ENCODE assay signal across 25 cellular contexts in the genomic region with DNA sequence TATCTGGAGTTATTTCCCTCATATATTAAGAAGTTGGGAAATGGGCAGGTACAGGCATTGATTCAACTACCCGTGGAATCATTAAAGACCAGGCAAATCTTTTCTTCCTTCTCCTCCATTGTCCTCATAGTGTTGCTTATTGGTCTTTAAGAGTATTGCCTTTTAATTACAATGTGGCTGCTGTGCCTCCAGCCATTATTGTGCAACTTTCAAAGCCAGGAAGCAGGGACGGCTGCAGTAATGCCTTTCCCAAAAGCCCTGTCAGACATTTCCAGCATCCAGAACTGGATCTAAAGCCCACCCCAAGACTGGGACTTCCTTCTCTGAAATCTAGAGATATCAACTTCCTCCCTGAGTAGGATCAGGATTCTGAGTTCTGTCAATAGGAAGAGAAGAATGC.
"Had no signal": no experiment of that assay in that cellular context is flagged by ENCODE, and none has a peak within 500 bp of the region (broad histone marks: within the 10 kb centered on the region; RNA-seq: fewer than 3 reads in every experiment).

No MANE protein-coding gene starts in this region.

- H3K9me3 ChIP-seq: adrenal gland, ascending aorta, lower lobe of right lung, thyroid gland, upper lobe of right lung had no signal

- H3K27me3 Mint-ChIP-seq: activated naive CD8-positive, alpha-beta T cell; activated T-helper 17 cell treated with anti-CD3 and anti-CD28 coated beads, Interleukin-2, amount 50 U/mL, for 72 hours; T-cell had no signal

- H3K4me1 ChIP-seq: adrenal gland, ascending aorta, upper lobe of right lung had no signal

- H3K27me3 ChIP-seq: adrenal gland, ascending aorta, thyroid gland, upper lobe of right lung had no signal

- H3K27ac ChIP-seq: adrenal gland, ascending aorta, thyroid gland, upper lobe of right lung had no signal

- H3K36me3 Mint-ChIP-seq: activated naive CD8-positive, alpha-beta T cell; immature natural killer cell; naive thymus-derived CD4-positive, alpha-beta T cell; T-cell had no signal

- ATAC-seq: activated CD8-positive, alpha-beta T cell treated with anti-CD3 and anti-CD28 coated beads, Interleukin-2, amount 10 ng/mL, durations not matched to agents 7 days and 5 days; activated T-helper 17 cell treated with anti-CD3 and anti-CD28 coated beads, Interleukin-2, amount 50 U/mL, for 72 hours; effector memory CD8-positive, alpha-beta T cell; left lobe of liver; naive thymus-derived CD4-positive, alpha-beta T cell; stimulated activated naive CD8-positive, alpha-beta T cell treated with anti-CD3 and anti-CD28 coated beads, Interleukin-15, Interleukin-2, amounts not matched to agents 100 U/mL and 50 U/mL, for 24 hours; T-cell had no signal

- H3K4me3 Mint-ChIP-seq: activated CD8-positive, alpha-beta T cell treated with anti-CD3 and anti-CD28 coated beads, Interleukin-2, amount 10 ng/mL, durations not matched to agents 7 days and 5 days; activated naive CD8-positive, alpha-beta T cell; activated T-helper 17 cell treated with anti-CD3 and anti-CD28 coated beads, Interleukin-2, amount 50 U/mL, for 72 hours; effector memory CD8-positive, alpha-beta T cell; immature natural killer cell; naive thymus-derived CD4-positive, alpha-beta T cell; neural crest cell; T-cell; T-helper 2 cell treated with Interferon-gamma antibody and Interleukin-4, amounts not matched to agents 5 μg/mL and 100 μg/mL, for 36 hours had no signal

- DNase-seq: activated CD4-positive, alpha-beta T cell treated with anti-CD3 and anti-CD28 coated beads for 1 hour; activated CD4-positive, alpha-beta T cell treated with anti-CD3 and anti-CD28 coated beads, Interleukin-2, amount 50 U/mL, for 1 hour; activated CD8-positive, alpha-beta T cell treated with anti-CD3 and anti-CD28 coated beads, Interleukin-2, amount 10 ng/mL, durations not matched to agents 7 days and 5 days; adrenal gland; central memory CD4-positive, alpha-beta T cell; dermis blood vessel endothelial cell; effector memory CD8-positive, alpha-beta T cell; foreskin fibroblast; immature natural killer cell; lower lobe of right lung; naive thymus-derived CD4-positive, alpha-beta T cell; occipital lobe; retina; stimulated activated CD4-positive, alpha-beta T cell treated with anti-CD3 and anti-CD28 coated beads, Interleukin-4, amount 100 ng/mL, for 24 hours; stimulated activated naive CD8-positive, alpha-beta T cell treated with anti-CD3 and anti-CD28 coated beads, Interleukin-15, Interleukin-2, amounts not matched to agents 100 U/mL and 50 U/mL, for 24 hours; substantia nigra; T-cell; thyroid gland had no signal

- H3K4me3 ChIP-seq: adrenal gland, ascending aorta, lower lobe of right lung, thyroid gland, upper lobe of right lung had no signal

- H3K36me3 ChIP-seq: adrenal gland, ascending aorta, lower lobe of right lung, thyroid gland, upper lobe of right lung had no signal

- H3K27ac Mint-ChIP-seq: activated CD8-positive, alpha-beta T cell treated with anti-CD3 and anti-CD28 coated beads, Interleukin-2, amount 10 ng/mL, durations not matched to agents 7 days and 5 days; activated naive CD8-positive, alpha-beta T cell; activated T-helper 17 cell treated with anti-CD3 and anti-CD28 coated beads, Interleukin-2, amount 50 U/mL, for 72 hours; effector memory CD8-positive, alpha-beta T cell; T-cell; T-helper 2 cell treated with Interferon-gamma antibody and Interleukin-4, amounts not matched to agents 5 μg/mL and 100 μg/mL, for 36 hours had no signal

- H3K9me3 Mint-ChIP-seq: activated T-helper 17 cell treated with anti-CD3 and anti-CD28 coated beads, Interleukin-2, amount 50 U/mL, for 72 hours; effector memory CD8-positive, alpha-beta T cell; immature natural killer cell; naive thymus-derived CD4-positive, alpha-beta T cell; T-cell; T-helper 2 cell treated with Interferon-gamma antibody and Interleukin-4, amounts not matched to agents 5 μg/mL and 100 μg/mL, for 36 hours had no signal

- H3K4me1 Mint-ChIP-seq: activated T-helper 17 cell treated with anti-CD3 and anti-CD28 coated beads, Interleukin-2, amount 50 U/mL, for 72 hours; immature natural killer cell; neural crest cell had no signal
